Comparison of ENCODE assay signal across 11 cellular contexts in the genomic region with DNA sequence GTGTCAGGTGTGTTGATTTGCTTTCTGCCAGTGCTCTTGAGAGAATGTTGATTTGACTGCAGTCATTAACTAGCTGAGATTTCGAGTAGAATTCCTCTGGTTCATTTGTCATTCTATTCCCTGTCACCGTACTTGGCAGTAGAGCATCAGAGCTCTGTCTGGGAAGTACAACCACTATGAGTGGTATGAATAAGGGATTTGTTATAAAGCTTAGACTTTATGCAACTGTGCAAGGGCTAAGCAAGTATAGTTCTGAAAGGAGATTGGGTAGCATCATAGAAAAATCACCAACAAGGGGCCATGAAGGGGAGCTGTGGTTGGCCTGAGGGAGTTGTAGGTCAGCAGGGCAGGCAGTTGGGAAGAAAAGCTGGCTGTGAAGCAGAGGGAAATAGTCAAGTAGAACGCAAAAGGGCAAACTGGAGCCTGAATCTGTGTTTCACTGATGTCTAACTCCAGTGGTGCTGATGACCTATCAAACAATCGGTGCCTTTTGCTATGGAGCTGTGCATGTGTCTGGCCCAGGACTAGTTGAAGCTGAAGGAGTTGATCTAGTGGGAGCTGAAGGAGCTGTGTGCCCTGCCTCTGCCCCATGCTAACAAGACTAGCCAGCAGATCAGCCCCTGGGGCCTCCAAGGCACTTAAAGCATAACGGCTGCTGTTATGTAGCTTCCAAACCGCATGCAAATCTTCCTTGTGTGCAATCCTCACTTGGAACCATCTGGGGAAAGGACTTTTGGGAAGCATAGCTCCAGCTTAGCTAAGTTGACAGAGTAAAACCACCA.
A peak's percentile ranks its signal among the peaks of the same experiment; 100 is the strongest.
DNase-seq lines count a peak whose midpoint lies in the region; ATAC-seq and TF ChIP-seq lines count a peak whose summit lies in the region.
"Had no signal": no experiment of that assay in that cellular context is flagged by ENCODE, and none has a peak within 500 bp of the region (broad histone marks: within the 10 kb centered on the region; RNA-seq: fewer than 3 reads in every experiment).

No MANE protein-coding gene starts in this region.

- no peak overlapping the region for H3K27ac Mint-ChIP-seq in progenitor cell of endocrine pancreas
- H3K27ac Mint-ChIP-seq: effector memory CD8-positive, alpha-beta T cell had no signal

- TF ChIP-seq CTCF in retinal pigment epithelial cell (conservative IDR thresholded peaks at IDR 0.05; ENCODE audit: low read depth, low read length) (no peak), GM10248 (IDR thresholded peaks at IDR 0.05; ENCODE audit: control extremely low read depth, extremely low read depth, low read depth, missing control alignments) (no peak), progenitor cell of endocrine pancreas (IDR thresholded peaks at IDR 0.05; ENCODE audit: unreplicated experiment) (no peak), upper lobe of right lung (IDR thresholded peaks at IDR 0.05) (no peak)

- H3K9me3 ChIP-seq in upper lobe of right lung: no peaks in the 10 kb centered on the region

- no peaks in the 10 kb centered on the region for H3K9me3 Mint-ChIP-seq in progenitor cell of endocrine pancreas (ENCODE audit: low read depth)
- H3K9me3 Mint-ChIP-seq: effector memory CD8-positive, alpha-beta T cell had no signal

- no peaks in the 10 kb centered on the region for H3K27me3 ChIP-seq in upper lobe of right lung

- DNase-seq in ELR (ENCODE audit: low read depth) (peak; percentile 11), SK-MEL-5 (ENCODE audit: low read depth, low spot score) (peak; percentile 63), globus pallidus (ENCODE audit: low spot score) (peak; percentile 8), retinal pigment epithelial cell (ENCODE audit: low read depth) (peak; percentile 25), GM10248 (ENCODE audit: extremely low spot score) (no peak), progenitor cell of endocrine pancreas (ENCODE audit: low spot score, unreplicated experiment) (no peak), upper lobe of right lung (no peak), NCI-H1092 (lab: John Stamatoyannopoulos, UW) (no peak)
- DNase-seq: amygdala; effector memory CD8-positive, alpha-beta T cell; NCI-H69 had no signal

- H3K36me3 ChIP-seq in upper lobe of right lung: no peaks in the 10 kb centered on the region

- H3K36me3 Mint-ChIP-seq in progenitor cell of endocrine pancreas (ENCODE audit: insufficient read depth): no peaks in the 10 kb centered on the region

- H3K4me1 Mint-ChIP-seq in progenitor cell of endocrine pancreas (ENCODE audit: low read depth): peaks cover 17% of the 10 kb centered on the region

- CTCF ChIA-PET in GM10248 (lab: Yijun Ruan, JAX): interaction anchor here (1.1 to 3.9 kb wide), 11 partner anchors 8 to 105 kb away, joined by 3 to 19 read pairs (median 4); no protein-coding TSS in a partner anchor

- POLR2A ChIA-PET in GM10248 (lab: Yijun Ruan, JAX): interaction anchor here (0.5 kb wide), 1 partner anchor 1512 kb away, joined by 8 read pairs; no protein-coding TSS in a partner anchor

- no peak overlapping the region for H3K4me3 Mint-ChIP-seq in progenitor cell of endocrine pancreas (ENCODE audit: low read depth)
- H3K4me3 Mint-ChIP-seq: effector memory CD8-positive, alpha-beta T cell had no signal

- in situ Hi-C loops in SK-MEL-5 (cut with HindIII; ENCODE audit: low pct_unique_long_range_greater_than_20kb, low sequenced_read_pairs): no loop called here

- H3K4me1 ChIP-seq in upper lobe of right lung: no peaks in the 10 kb centered on the region

- H3K27me3 Mint-ChIP-seq in progenitor cell of endocrine pancreas: no peaks in the 10 kb centered on the region

- H3K4me3 ChIP-seq in retinal pigment epithelial cell (ENCODE audit: low read length): no peak overlapping the region
- H3K4me3 ChIP-seq in upper lobe of right lung: no peak overlapping the region

- no peak overlapping the region for H3K27ac ChIP-seq in upper lobe of right lung

- intact Hi-C loops in upper lobe of right lung (cut with DNase I): no loop called here

- ATAC-seq in upper lobe of right lung: no peak
- ATAC-seq: effector memory CD8-positive, alpha-beta T cell had no signal

Comparison
In these comparisons a context has a peak if more than half of its experiments do, and no peak if none do; other contexts are left out.
1. DNase-seq: peak in ELR (single experiment), SK-MEL-5 (single experiment), globus pallidus (single experiment) and retinal pigment epithelial cell (single experiment); none in GM10248 (single experiment), progenitor cell of endocrine pancreas (single experiment), upper lobe of right lung (single experiment) and NCI-H1092 (single experiment).